In genomic region chr9:120161801-120162200, GRCh38 we compare ENCODE assay signal across 19 cellular contexts.
"Had no signal": no experiment of that assay in that cellular context is flagged by ENCODE, and none has a peak within 500 bp of the region (broad histone marks: within the 10 kb centered on the region; RNA-seq: fewer than 3 reads in every experiment).

No MANE protein-coding gene starts in this region.

- H3K4me3 ChIP-seq: cardiac muscle cell, right lobe of liver, smooth muscle cell, suprapubic skin had no signal

- H3K27ac ChIP-seq: cardiac muscle cell, right lobe of liver, suprapubic skin had no signal

- DNase-seq: activated CD4-positive, alpha-beta T cell treated with anti-CD3 and anti-CD28 coated beads, Interleukin-2, amount 10 ng/mL, durations not matched to agents 24 days and 14 days; activated CD4-positive, CD25-positive, alpha-beta regulatory T cell; activated CD8-positive, alpha-beta memory T cell treated with anti-CD3 and anti-CD28 coated beads, Interleukin-2, amount 50 U/mL, for 4 hours; activated CD8-positive, alpha-beta T cell treated with anti-CD3 and anti-CD28 coated beads, Interleukin-2, amount 10 ng/mL, durations not matched to agents 7 days and 5 days; activated effector memory CD4-positive, alpha-beta T cell treated with anti-CD3 and anti-CD28 coated beads, Interleukin-2, amount 50 U/mL, for 16 hours; activated T-cell treated with anti-CD3 and anti-CD28 coated beads, Interleukin-2, amount 50 U/mL, for 48 hours; erythroblast; kidney glomerular epithelial cell; mesendoderm; nucleus accumbens; right lobe of liver; stimulated activated CD4-positive, alpha-beta T cell treated with anti-CD3 and anti-CD28 coated beads, Interleukin-4, amount 100 ng/mL, for 4 hours; stimulated activated CD8-positive, alpha-beta memory T cell treated with anti-CD3 and anti-CD28 coated beads, Interleukin-4, amount 100 ng/mL, for 48 hours; stimulated activated naive CD8-positive, alpha-beta T cell treated with anti-CD3 and anti-CD28 coated beads, Interleukin-15, Interleukin-2, amounts not matched to agents 100 U/mL and 50 U/mL, for 24 hours; trophoblast cell had no signal

- ATAC-seq: activated CD8-positive, alpha-beta T cell treated with anti-CD3 and anti-CD28 coated beads, Interleukin-2, amount 10 ng/mL, durations not matched to agents 7 days and 5 days; activated naive CD4-positive, alpha-beta T cell treated with anti-CD3 and anti-CD28 coated beads, Interleukin-2, amount 50 U/mL, for 72 hours; right lobe of liver; stimulated activated naive CD8-positive, alpha-beta T cell treated with anti-CD3 and anti-CD28 coated beads, Interleukin-15, Interleukin-2, amounts not matched to agents 100 U/mL and 50 U/mL, for 24 hours had no signal

- H3K36me3 ChIP-seq: cardiac muscle cell, right lobe of liver, suprapubic skin had no signal

- H3K4me1 ChIP-seq: right lobe of liver, suprapubic skin had no signal

- H3K9me3 ChIP-seq: right lobe of liver, suprapubic skin had no signal

- H3K27me3 ChIP-seq: cardiac muscle cell, right lobe of liver, suprapubic skin had no signal
